6 cellular contexts compared by ENCODE assay signal in the genomic region with DNA sequence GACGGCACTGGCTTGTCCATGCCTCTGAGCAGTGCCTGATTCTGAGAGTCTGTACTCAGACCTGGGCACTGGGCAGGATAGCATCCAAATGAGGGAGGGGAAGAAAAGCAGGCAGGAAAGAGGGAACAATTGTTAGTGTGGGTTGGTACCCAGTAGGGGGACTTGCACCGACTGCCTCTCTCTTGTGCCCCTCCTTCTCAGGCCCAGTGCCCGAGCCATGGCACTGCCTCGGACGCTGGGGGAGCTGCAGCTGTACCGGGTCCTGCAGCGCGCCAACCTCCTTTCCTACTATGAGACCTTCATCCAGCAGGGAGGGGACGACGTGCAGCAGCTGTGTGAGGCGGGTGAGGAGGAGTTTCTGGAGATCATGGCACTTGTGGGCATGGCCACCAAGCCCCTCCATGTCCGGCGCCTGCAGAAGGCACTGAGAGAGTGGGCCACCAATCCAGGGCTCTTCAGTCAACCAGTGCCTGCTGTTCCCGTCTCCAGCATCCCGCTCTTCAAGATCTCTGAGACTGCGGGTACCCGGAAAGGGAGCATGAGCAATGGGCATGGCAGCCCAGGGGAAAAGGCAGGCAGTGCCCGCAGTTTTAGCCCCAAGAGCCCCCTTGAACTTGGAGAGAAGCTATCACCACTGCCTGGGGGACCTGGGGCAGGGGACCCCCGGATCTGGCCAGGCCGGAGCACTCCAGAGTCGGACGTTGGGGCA. TPM values are rescaled to one million over a fixed set of nuclear protein-coding genes. Genes with fewer than 3 reads are reported as not detected.
DNase-seq lines count a peak whose midpoint lies in the region; ATAC-seq and TF ChIP-seq lines count a peak whose summit lies in the region.

No MANE protein-coding gene starts in this region.

- peaks cover 47% of the 10 kb centered on the region for H3K36me3 Mint-ChIP-seq in activated CD4-positive, alpha-beta T cell treated with anti-CD3 and anti-CD28 coated beads for 36 hours (ENCODE audit: low read depth)

- CTCF ChIA-PET in activated CD4-positive, alpha-beta T cell treated with anti-CD3 and anti-CD28 coated beads for 36 hours (lab: Charles Lee): interaction anchor here (0.6 to 24.0 kb wide), 10 partner anchors 13 to 384 kb away, joined by 3 to 411 read pairs (median 6); a partner anchor contains a TSS

- H3K27ac ChIP-seq in suprapubic skin: peak overlapping the region; percentile 97

- TF ChIP-seq EP300 in suprapubic skin (IDR thresholded peaks at IDR 0.05): no peak

- no peaks in the 10 kb centered on the region for H3K9me3 ChIP-seq in suprapubic skin

- no peak for TF ChIP-seq POLR2A in suprapubic skin (IDR thresholded peaks at IDR 0.05)

- no peaks in the 10 kb centered on the region for H3K27me3 Mint-ChIP-seq in activated CD4-positive, alpha-beta T cell treated with anti-CD3 and anti-CD28 coated beads for 36 hours

- no peaks in the 10 kb centered on the region for H3K9me3 Mint-ChIP-seq in activated CD4-positive, alpha-beta T cell treated with anti-CD3 and anti-CD28 coated beads for 36 hours (ENCODE audit: low read depth)

- intact Hi-C loops in activated CD4-positive, alpha-beta T cell treated with anti-CD3 and anti-CD28 coated beads for 36 hours (cut with DNase I, micrococcal nuclease): no loop called here

- H3K4me1 ChIP-seq in suprapubic skin: peaks cover 70% of the 10 kb centered on the region

- H3K27me3 ChIP-seq in suprapubic skin: no peaks in the 10 kb centered on the region

- peaks cover 46% of the 10 kb centered on the region for H3K36me3 ChIP-seq in suprapubic skin

- H3K4me1 Mint-ChIP-seq in activated CD4-positive, alpha-beta T cell treated with anti-CD3 and anti-CD28 coated beads for 36 hours: peaks cover 61% of the 10 kb centered on the region

- POLR2A ChIA-PET in activated CD4-positive, alpha-beta T cell treated with anti-CD3 and anti-CD28 coated beads for 36 hours (lab: Charles Lee): interaction anchor here (0.7 to 1.6 kb wide), 4 partner anchors 12 to 44 kb away, joined by 4 to 6 read pairs (median 5); a partner anchor contains a TSS

- no peak for DNase-seq in activated CD4-positive, alpha-beta T cell treated with anti-CD3 and anti-CD28 coated beads for 36 hours
- no peak for DNase-seq in activated CD4-positive, alpha-beta T cell treated with anti-CD3 and anti-CD28 coated beads for 1 hour
- no peak for DNase-seq in fibroblast of villous mesenchyme (ENCODE audit: low read depth)
- peak in 1 of 2 donors; percentile 67 for DNase-seq in suprapubic skin (ENCODE audit: low spot score in 2 of 2)
- DNase-seq in NCI-H226: no peak

- ATAC-seq in activated CD4-positive, alpha-beta T cell treated with anti-CD3 and anti-CD28 coated beads for 36 hours: no peak
- no peak for ATAC-seq in HG03565 (IDR thresholded peaks at IDR 0.05; ENCODE audit: unreplicated experiment)

- H3K4me3 Mint-ChIP-seq in activated CD4-positive, alpha-beta T cell treated with anti-CD3 and anti-CD28 coated beads for 36 hours: peak overlapping the region; percentile 93

- WGBS in suprapubic skin: 54% methylated on average over 12 of the region's 22 CpGs

- H3K27ac Mint-ChIP-seq in activated CD4-positive, alpha-beta T cell treated with anti-CD3 and anti-CD28 coated beads for 36 hours: peak overlapping the region; percentile 71

- TF ChIP-seq CTCF in fibroblast of villous mesenchyme (IDR thresholded peaks at IDR 0.05; ENCODE audit: insufficient read depth, low read depth, low read length) (no peak), suprapubic skin (IDR thresholded peaks at IDR 0.05) (no peak)

- H3K4me3 ChIP-seq in fibroblast of villous mesenchyme (ENCODE audit: low read depth, low read length) (peak overlapping the region; percentile 93), suprapubic skin (peak overlapping the region; percentile 74)

RNA-seq across cellular contexts. Expression of a gene that starts 2.2 kb away (rescaled TPM):
- total RNA-seq in activated CD4-positive, alpha-beta T cell treated with anti-CD3 and anti-CD28 coated beads for 36 hours: 10 to 100 TPM; 46.8 to 48.6 TPM
- total RNA-seq in fibroblast of villous mesenchyme (38.0 and 39.6 TPM in 2 replicates), suprapubic skin (10 to 100 TPM; 28.2 to 52.5 (median 36.9) TPM)

RNA-seq across cellular contexts. Expression of a gene that starts 12.5 kb away (rescaled TPM):
- total RNA-seq in activated CD4-positive, alpha-beta T cell treated with anti-CD3 and anti-CD28 coated beads for 36 hours: 10 to 100 TPM; 79.0 to 81.1 TPM
- total RNA-seq in fibroblast of villous mesenchyme (10.0 and 19.0 TPM in 2 replicates), suprapubic skin (10 to 100 TPM in 2 of 4 donors, 1 to 10 TPM in 2; 6.5 to 31.2 (median 9.5) TPM)

RNA-seq across cellular contexts. Expression of a gene that starts 20.1 kb away (rescaled TPM):
- 100 to 1,000 TPM; 250 to 288 TPM for total RNA-seq in activated CD4-positive, alpha-beta T cell treated with anti-CD3 and anti-CD28 coated beads for 36 hours
- total RNA-seq in fibroblast of villous mesenchyme (81.5 and 81.6 TPM in 2 replicates), suprapubic skin (100 to 1,000 TPM; 140 to 348 (median 183) TPM)

RNA-seq across cellular contexts. Expression of a gene that starts 37.2 kb away (rescaled TPM):
- 1 to 10 TPM; 1.8 to 2.7 TPM for total RNA-seq in activated CD4-positive, alpha-beta T cell treated with anti-CD3 and anti-CD28 coated beads for 36 hours
- total RNA-seq in fibroblast of villous mesenchyme (228 and 277 TPM in 2 replicates), suprapubic skin (100 to 1,000 TPM in 2 of 4 donors, 10 to 100 TPM in 2; 83.1 to 149 (median 106) TPM)

RNA-seq across cellular contexts. Expression of a gene that starts 41.1 kb away (rescaled TPM):
- 1 to 10 TPM; 2.4 to 2.6 TPM for total RNA-seq in activated CD4-positive, alpha-beta T cell treated with anti-CD3 and anti-CD28 coated beads for 36 hours
- total RNA-seq in fibroblast of villous mesenchyme (under 0.01 TPM in 1 of 2 replicates, not detected in the other), suprapubic skin (1 to 10 TPM in 1 of 4 donors, under 1 TPM in 3; 0.16 to 2.3 (median 0.58) TPM)
